In the genomic region with DNA sequence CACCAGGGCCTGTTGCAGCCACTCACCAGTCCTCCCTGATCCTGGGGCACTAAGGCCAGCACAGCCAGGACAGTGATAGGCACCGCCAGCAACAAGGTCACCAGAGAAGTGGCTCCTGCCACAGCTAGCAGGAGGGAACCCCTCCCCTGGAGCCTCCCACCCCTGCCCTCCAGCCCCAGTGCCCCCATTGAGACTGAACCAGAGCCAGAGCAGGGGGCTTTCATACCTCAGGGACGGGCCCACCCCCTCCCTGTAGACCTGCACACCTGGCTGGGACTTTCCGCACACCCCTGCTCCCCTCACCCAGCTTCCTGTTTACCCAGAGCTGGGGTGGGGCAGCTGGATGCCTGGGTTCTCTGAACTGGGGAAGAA, we compare ENCODE assay signal across 8 cellular contexts. TPM values are rescaled to one million over a fixed set of nuclear protein-coding genes. Genes with fewer than 3 reads are reported as not detected.
DNase-seq lines count a peak whose midpoint lies in the region; ATAC-seq and TF ChIP-seq lines count a peak whose summit lies in the region.

A gene with protein sequence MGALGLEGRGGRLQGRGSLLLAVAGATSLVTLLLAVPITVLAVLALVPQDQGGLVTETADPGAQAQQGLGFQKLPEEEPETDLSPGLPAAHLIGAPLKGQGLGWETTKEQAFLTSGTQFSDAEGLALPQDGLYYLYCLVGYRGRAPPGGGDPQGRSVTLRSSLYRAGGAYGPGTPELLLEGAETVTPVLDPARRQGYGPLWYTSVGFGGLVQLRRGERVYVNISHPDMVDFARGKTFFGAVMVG (minus strand): TSS at position 195 of the 372 bp plus-strand sequence. CDS start 7 bp downstream, at position 188.

- DNase-seq in GM12864 (ENCODE audit: low read depth) (no peak), T-helper 22 cell (ENCODE audit: low read depth) (peak; percentile 70), dermis blood vessel endothelial cell (no peak), natural killer cell (no peak), T1000 (lab: John Stamatoyannopoulos, UW) (no peak), NCI-H510A treated with DMSO at 0.1 percent for 48 hours (lab: John Stamatoyannopoulos, UW) (no peak)

- H3K27me3 Mint-ChIP-seq in natural killer cell (ENCODE audit: low read depth in 2 of 2), result no peaks in the 10 kb centered on the region

- H3K27ac Mint-ChIP-seq in natural killer cell, result peak within 1 kb of the TSS; percentile 95 to 100

- H3K9me3 Mint-ChIP-seq in natural killer cell, result no peaks in the 10 kb centered on the region

- H3K4me3 Mint-ChIP-seq in natural killer cell, result peak within 1 kb of the TSS; percentile 98

- H3K4me3 ChIP-seq in GM12864 (ENCODE audit: low read depth, low read length), result peak within 1 kb of the TSS; percentile 87

- H3K4me1 Mint-ChIP-seq in natural killer cell, result peaks cover 74 to 75% of the 10 kb centered on the region in 2 donors

- TF ChIP-seq CTCF in GM12864 (IDR thresholded peaks at IDR 0.05; ENCODE audit: low read depth, low read length, missing control alignments), result no peak
- TF ChIP-seq CTCF in natural killer cell (IDR thresholded peaks at IDR 0.05), result no peak

- intact Hi-C loops in natural killer cell (cut with micrococcal nuclease), result loop anchor here (5.0 kb wide), 1 partner anchor 90 kb away; no protein-coding TSS in a partner anchor

- no peak for ATAC-seq in natural killer cell
- no peak for ATAC-seq in GM19455 (IDR thresholded peaks at IDR 0.05; ENCODE audit: unreplicated experiment)
- ATAC-seq in GM21786 (IDR thresholded peaks at IDR 0.05; ENCODE audit: unreplicated experiment), result no peak

- H3K36me3 Mint-ChIP-seq in natural killer cell, result no peaks in the 10 kb centered on the region

RNA-seq across cellular contexts. Expression of the gene that starts here (rescaled TPM):
- total RNA-seq in dermis blood vessel endothelial cell (3.4 and 30.5 TPM in 2 replicates), natural killer cell (10 to 100 TPM; 17.7 to 42.1 (median 32.6) TPM)
